In the genomic region with DNA sequence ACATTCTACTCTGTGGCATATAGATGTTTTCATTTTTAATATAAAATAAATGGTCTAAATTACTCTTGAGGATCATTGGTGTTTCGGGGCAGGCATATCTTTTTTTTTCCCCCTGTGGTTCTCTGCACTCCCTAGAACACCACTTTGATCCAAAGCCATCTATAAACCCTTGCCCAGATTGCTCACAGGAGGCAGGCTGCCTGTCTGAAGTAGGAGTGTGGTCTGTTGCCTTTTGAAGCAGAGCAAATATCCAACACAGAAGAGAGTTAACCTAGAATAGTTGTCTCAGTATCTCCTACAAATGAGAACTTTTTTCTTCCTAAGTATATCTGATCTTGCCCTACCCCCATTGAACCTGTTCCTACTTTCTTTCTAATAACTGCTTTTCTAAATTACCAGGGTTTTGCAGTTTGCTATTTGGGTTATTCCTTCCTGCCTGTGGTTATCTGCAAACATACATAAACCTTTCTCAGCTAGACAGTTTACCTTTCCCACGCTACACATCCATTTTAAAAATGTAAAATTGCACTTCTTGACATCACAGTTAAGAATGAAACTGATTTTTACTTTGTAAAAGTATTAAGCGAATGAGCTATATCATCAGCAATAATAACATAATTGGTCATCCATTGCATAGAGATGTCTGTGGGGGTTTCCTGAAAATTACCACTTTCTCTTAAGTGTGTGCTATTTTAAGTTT, we compare ENCODE assay signal across 24 cellular contexts. TPM values are rescaled to one million over a fixed set of nuclear protein-coding genes. Genes with fewer than 3 reads are reported as not detected.
A peak's percentile ranks its signal among the peaks of the same experiment; 100 is the strongest.
DNase-seq lines count a peak whose midpoint lies in the region; ATAC-seq, FAIRE-seq and TF ChIP-seq lines count a peak whose summit lies in the region.
"Had no signal": no experiment of that assay in that cellular context is flagged by ENCODE, and none has a peak within 500 bp of the region (broad histone marks: within the 10 kb centered on the region; RNA-seq: fewer than 3 reads in every experiment).

No MANE protein-coding gene starts in this region.

- no peaks in the 10 kb centered on the region for H3K9me3 Mint-ChIP-seq in activated CD4-positive, alpha-beta T cell treated with anti-CD3 and anti-CD28 coated beads, Interleukin-2, amount 10 ng/mL, durations not matched to agents 24 days and 14 days
- H3K9me3 Mint-ChIP-seq in activated CD4-positive, alpha-beta T cell treated with anti-CD3 and anti-CD28 coated beads for 36 hours (ENCODE audit: low read depth) = no peaks in the 10 kb centered on the region
- no peaks in the 10 kb centered on the region for H3K9me3 Mint-ChIP-seq in activated CD8-positive, alpha-beta T cell treated with anti-CD3 and anti-CD28 coated beads, Interleukin-2, amount 10 ng/mL, durations not matched to agents 7 days and 5 days (ENCODE audit: insufficient read depth)
- H3K9me3 Mint-ChIP-seq in mesothelial cell of epicardium = no peaks in the 10 kb centered on the region
- H3K9me3 Mint-ChIP-seq: dendritic cell treated with granulocyte-macrophage colony-stimulating factor and Interleukin-4, amounts not matched to agents 40 ng/mL and 50 ng/mL, for 4 days; naive B cell had no signal

- H3K36me3 Mint-ChIP-seq in activated CD4-positive, alpha-beta T cell treated with anti-CD3 and anti-CD28 coated beads, Interleukin-2, amount 10 ng/mL, durations not matched to agents 24 days and 14 days (ENCODE audit: low read depth) = peaks cover 67% of the 10 kb centered on the region
- peaks cover 44% of the 10 kb centered on the region for H3K36me3 Mint-ChIP-seq in activated CD4-positive, alpha-beta T cell treated with anti-CD3 and anti-CD28 coated beads for 36 hours (ENCODE audit: low read depth)
- peaks cover 75% of the 10 kb centered on the region for H3K36me3 Mint-ChIP-seq in activated CD8-positive, alpha-beta T cell treated with anti-CD3 and anti-CD28 coated beads, Interleukin-2, amount 10 ng/mL, durations not matched to agents 7 days and 5 days (ENCODE audit: low read depth)
- peaks cover 22% of the 10 kb centered on the region for H3K36me3 Mint-ChIP-seq in mesothelial cell of epicardium

- peak; percentile 62 for FAIRE-seq in GM18507 (lab: Jason Lieb, UNC)
- FAIRE-seq: bronchial epithelial cell, endothelial cell of umbilical vein had no signal

- intact Hi-C loops in activated CD4-positive, alpha-beta T cell treated with anti-CD3 and anti-CD28 coated beads, Interleukin-2, amount 10 ng/mL, durations not matched to agents 24 days and 14 days (cut with micrococcal nuclease) = no loop called here
- intact Hi-C loops in activated CD4-positive, alpha-beta T cell treated with anti-CD3 and anti-CD28 coated beads for 36 hours (cut with DNase I, micrococcal nuclease) = loop anchor here in 1 of 2 experiments (2.0 kb wide), 1 partner anchor 29 kb away; no protein-coding TSS in a partner anchor

- H3K4me1 Mint-ChIP-seq in activated CD4-positive, alpha-beta T cell treated with anti-CD3 and anti-CD28 coated beads, Interleukin-2, amount 10 ng/mL, durations not matched to agents 24 days and 14 days = peaks cover 55% of the 10 kb centered on the region
- peaks cover 65% of the 10 kb centered on the region for H3K4me1 Mint-ChIP-seq in activated CD4-positive, alpha-beta T cell treated with anti-CD3 and anti-CD28 coated beads for 36 hours
- peaks cover 66% of the 10 kb centered on the region for H3K4me1 Mint-ChIP-seq in activated CD8-positive, alpha-beta T cell treated with anti-CD3 and anti-CD28 coated beads, Interleukin-2, amount 10 ng/mL, durations not matched to agents 7 days and 5 days (ENCODE audit: low read depth)
- peaks cover 4% of the 10 kb centered on the region for H3K4me1 Mint-ChIP-seq in mesothelial cell of epicardium

- POLR2A ChIA-PET in activated CD4-positive, alpha-beta T cell treated with anti-CD3 and anti-CD28 coated beads for 36 hours (lab: Charles Lee) = no interaction called here
- POLR2A ChIA-PET in activated CD8-positive, alpha-beta T cell treated with anti-CD3 and anti-CD28 coated beads, Interleukin-2, amount 10 ng/mL, durations not matched to agents 7 days and 5 days (lab: Charles Lee) = interaction anchor here (0.6 to 4.0 kb wide), 3 partner anchors 10 to 134 kb away, joined by 3 to 24 read pairs (median 4); partner anchors contain the start of gene CKLF

- no peak for ATAC-seq in activated CD4-positive, alpha-beta T cell treated with anti-CD3 and anti-CD28 coated beads for 36 hours
- no peak for ATAC-seq in activated CD8-positive, alpha-beta T cell treated with anti-CD3 and anti-CD28 coated beads, Interleukin-2, amount 10 ng/mL, durations not matched to agents 7 days and 5 days
- ATAC-seq in GM18511 (IDR thresholded peaks at IDR 0.05; ENCODE audit: unreplicated experiment) (no peak), HG03139 (IDR thresholded peaks at IDR 0.05; ENCODE audit: unreplicated experiment) (no peak)
- ATAC-seq: upper lobe of right lung had no signal

- H3K4me3 Mint-ChIP-seq in activated CD4-positive, alpha-beta T cell treated with anti-CD3 and anti-CD28 coated beads, Interleukin-2, amount 10 ng/mL, durations not matched to agents 24 days and 14 days = peak overlapping the region; percentile 49
- no peak overlapping the region for H3K4me3 Mint-ChIP-seq in activated CD4-positive, alpha-beta T cell treated with anti-CD3 and anti-CD28 coated beads for 36 hours
- H3K4me3 Mint-ChIP-seq in activated CD8-positive, alpha-beta T cell treated with anti-CD3 and anti-CD28 coated beads, Interleukin-2, amount 10 ng/mL, durations not matched to agents 7 days and 5 days = peak overlapping the region; percentile 31
- no peak overlapping the region for H3K4me3 Mint-ChIP-seq in mesothelial cell of epicardium
- H3K4me3 Mint-ChIP-seq: dendritic cell treated with granulocyte-macrophage colony-stimulating factor and Interleukin-4, amounts not matched to agents 40 ng/mL and 50 ng/mL, for 4 days had no signal

- TF ChIP-seq CTCF in mesothelial cell of epicardium (IDR thresholded peaks at IDR 0.05; ENCODE audit: unreplicated experiment) = no peak

- no peaks in the 10 kb centered on the region for H3K27me3 Mint-ChIP-seq in activated CD4-positive, alpha-beta T cell treated with anti-CD3 and anti-CD28 coated beads, Interleukin-2, amount 10 ng/mL, durations not matched to agents 24 days and 14 days
- no peaks in the 10 kb centered on the region for H3K27me3 Mint-ChIP-seq in activated CD4-positive, alpha-beta T cell treated with anti-CD3 and anti-CD28 coated beads for 36 hours
- H3K27me3 Mint-ChIP-seq in activated CD8-positive, alpha-beta T cell treated with anti-CD3 and anti-CD28 coated beads, Interleukin-2, amount 10 ng/mL, durations not matched to agents 7 days and 5 days (ENCODE audit: low read depth) = no peaks in the 10 kb centered on the region
- H3K27me3 Mint-ChIP-seq in mesothelial cell of epicardium (ENCODE audit: low read depth) = no peaks in the 10 kb centered on the region
- H3K27me3 Mint-ChIP-seq: dendritic cell treated with granulocyte-macrophage colony-stimulating factor and Interleukin-4, amounts not matched to agents 40 ng/mL and 50 ng/mL, for 4 days; naive B cell had no signal

- CTCF ChIA-PET in activated CD4-positive, alpha-beta T cell treated with anti-CD3 and anti-CD28 coated beads for 36 hours (lab: Charles Lee) = interaction anchor here (0.6 to 3.6 kb wide), 6 partner anchors 9 to 180 kb away, joined by 3 to 41 read pairs (median 9); partner anchors contain the start of genes CKLF and TK2
- CTCF ChIA-PET in activated CD8-positive, alpha-beta T cell treated with anti-CD3 and anti-CD28 coated beads, Interleukin-2, amount 10 ng/mL, durations not matched to agents 7 days and 5 days (lab: Charles Lee) = interaction anchor here (0.9 to 4.5 kb wide), 18 partner anchors 9 to 307 kb away, joined by 3 to 48 read pairs (median 12); partner anchors contain the start of genes CKLF, NAE1 and TK2

- no peak for DNase-seq in activated CD4-positive, alpha-beta T cell treated with anti-CD3 and anti-CD28 coated beads, Interleukin-2, amount 10 ng/mL, durations not matched to agents 24 days and 14 days
- no peak for DNase-seq in activated CD4-positive, alpha-beta T cell treated with anti-CD3 and anti-CD28 coated beads for 36 hours
- no peak for DNase-seq in GM18507 (ENCODE audit: extremely low spot score, insufficient read length, low read depth)
- no peak for DNase-seq in activated CD8-positive, alpha-beta T cell treated with anti-CD3 and anti-CD28 coated beads, Interleukin-2, amount 10 ng/mL, durations not matched to agents 7 days and 5 days
- DNase-seq in mesothelial cell of epicardium (ENCODE audit: low spot score in 2 of 2, unreplicated experiment in 2 of 2) = no peak
- DNase-seq in amygdala (lab: John Stamatoyannopoulos, UW) = no peak
- DNase-seq: 8988T; adrenal gland; Calu3; mammary epithelial cell; naive B cell; NK-92 treated with Interleukin-12 subunit alpha and Interleukin-12 subunit beta, amount 100 ng/mL, for 24 hours; ovary; Peyer's patch; substantia nigra; upper lobe of right lung had no signal

- H3K27ac Mint-ChIP-seq in activated CD4-positive, alpha-beta T cell treated with anti-CD3 and anti-CD28 coated beads, Interleukin-2, amount 10 ng/mL, durations not matched to agents 24 days and 14 days = peak overlapping the region; percentile 57
- H3K27ac Mint-ChIP-seq in activated CD4-positive, alpha-beta T cell treated with anti-CD3 and anti-CD28 coated beads for 36 hours = no peak overlapping the region
- H3K27ac Mint-ChIP-seq in activated CD8-positive, alpha-beta T cell treated with anti-CD3 and anti-CD28 coated beads, Interleukin-2, amount 10 ng/mL, durations not matched to agents 7 days and 5 days = peak overlapping the region; percentile 72
- H3K27ac Mint-ChIP-seq in mesothelial cell of epicardium = peak overlapping the region; percentile 79
- H3K27ac Mint-ChIP-seq: dendritic cell treated with granulocyte-macrophage colony-stimulating factor and Interleukin-4, amounts not matched to agents 40 ng/mL and 50 ng/mL, for 4 days had no signal

RNA-seq across cellular contexts. Expression of gene CMTM1, which starts 4.7 kb away (rescaled TPM):
- 12.2 and 13.6 TPM in 2 replicates for total RNA-seq in activated CD4-positive, alpha-beta T cell treated with anti-CD3 and anti-CD28 coated beads, Interleukin-2, amount 10 ng/mL, durations not matched to agents 24 days and 14 days
- total RNA-seq in activated CD4-positive, alpha-beta T cell treated with anti-CD3 and anti-CD28 coated beads for 36 hours = 10 to 100 TPM in 1 of 2 experiments, 1 to 10 TPM in 1; 6.4 to 11.8 TPM
- total RNA-seq in activated CD8-positive, alpha-beta T cell treated with anti-CD3 and anti-CD28 coated beads, Interleukin-2, amount 10 ng/mL, durations not matched to agents 7 days and 5 days = 10 to 100 TPM; 13.6 to 15.0 TPM
- total RNA-seq in mesothelial cell of epicardium = 10.0 to 10.3 TPM (median 10.2 TPM) in 3 replicates

RNA-seq across cellular contexts. Expression of gene CKLF, which starts 9.2 kb away (rescaled TPM):
- total RNA-seq in activated CD4-positive, alpha-beta T cell treated with anti-CD3 and anti-CD28 coated beads, Interleukin-2, amount 10 ng/mL, durations not matched to agents 24 days and 14 days = 145 and 146 TPM in 2 replicates
- total RNA-seq in activated CD4-positive, alpha-beta T cell treated with anti-CD3 and anti-CD28 coated beads for 36 hours = 100 to 1,000 TPM in 1 of 2 experiments, 10 to 100 TPM in 1; 93.5 to 122 TPM
- total RNA-seq in activated CD8-positive, alpha-beta T cell treated with anti-CD3 and anti-CD28 coated beads, Interleukin-2, amount 10 ng/mL, durations not matched to agents 7 days and 5 days = 100 to 1,000 TPM; 137 to 139 TPM
- 28.9 to 33.2 TPM (median 31.1 TPM) in 3 replicates for total RNA-seq in mesothelial cell of epicardium

RNA-seq across cellular contexts. Expression of gene TK2, which starts 11.6 kb away (rescaled TPM):
- 5.8 and 6.7 TPM in 2 replicates for total RNA-seq in activated CD4-positive, alpha-beta T cell treated with anti-CD3 and anti-CD28 coated beads, Interleukin-2, amount 10 ng/mL, durations not matched to agents 24 days and 14 days
- total RNA-seq in activated CD4-positive, alpha-beta T cell treated with anti-CD3 and anti-CD28 coated beads for 36 hours = 1 to 10 TPM; 3.8 to 6.4 TPM
- 1 to 10 TPM; 5.7 to 6.4 TPM for total RNA-seq in activated CD8-positive, alpha-beta T cell treated with anti-CD3 and anti-CD28 coated beads, Interleukin-2, amount 10 ng/mL, durations not matched to agents 7 days and 5 days
- 24.9 to 28.8 TPM (median 28.5 TPM) in 3 replicates for total RNA-seq in mesothelial cell of epicardium

RNA-seq across cellular contexts. Expression of gene CMTM2, which starts 17.7 kb away (rescaled TPM):
- 0.51 and 0.95 TPM in 2 replicates for total RNA-seq in activated CD4-positive, alpha-beta T cell treated with anti-CD3 and anti-CD28 coated beads, Interleukin-2, amount 10 ng/mL, durations not matched to agents 24 days and 14 days
- total RNA-seq in activated CD4-positive, alpha-beta T cell treated with anti-CD3 and anti-CD28 coated beads for 36 hours = under 1 TPM in 1 of 2 experiments, not detected in 1; 0.51 TPM
- under 1 TPM; 0.68 to 0.82 TPM for total RNA-seq in activated CD8-positive, alpha-beta T cell treated with anti-CD3 and anti-CD28 coated beads, Interleukin-2, amount 10 ng/mL, durations not matched to agents 7 days and 5 days
- total RNA-seq in mesothelial cell of epicardium = 0.25 to 0.58 TPM (median 0.51 TPM) in 3 replicates
- total RNA-seq: adrenal gland, bronchial epithelial cell, Daoy, endothelial cell of umbilical vein, mammary epithelial cell, NCI-H460, Peyer's patch, right atrium auricular region had no signal

RNA-seq across cellular contexts. Expression of gene CMTM3, which starts 43.0 kb away (rescaled TPM):
- 95.6 and 100 TPM in 2 replicates for total RNA-seq in activated CD4-positive, alpha-beta T cell treated with anti-CD3 and anti-CD28 coated beads, Interleukin-2, amount 10 ng/mL, durations not matched to agents 24 days and 14 days
- total RNA-seq in activated CD4-positive, alpha-beta T cell treated with anti-CD3 and anti-CD28 coated beads for 36 hours = 10 to 100 TPM; 53.7 to 59.7 TPM
- 100 to 1,000 TPM; 102 to 104 TPM for total RNA-seq in activated CD8-positive, alpha-beta T cell treated with anti-CD3 and anti-CD28 coated beads, Interleukin-2, amount 10 ng/mL, durations not matched to agents 7 days and 5 days
- 56.9 to 60.7 TPM (median 59.3 TPM) in 3 replicates for total RNA-seq in mesothelial cell of epicardium

Comparison
In these comparisons a context has a peak if more than half of its experiments do, and no peak if none do; other contexts are left out.
1. H3K4me3 Mint-ChIP-seq: peak in activated CD4-positive, alpha-beta T cell treated with anti-CD3 and anti-CD28 coated beads, Interleukin-2, amount 10 ng/mL, durations not matched to agents 24 days and 14 days (single experiment) and activated CD8-positive, alpha-beta T cell treated with anti-CD3 and anti-CD28 coated beads, Interleukin-2, amount 10 ng/mL, durations not matched to agents 7 days and 5 days (single experiment); none in activated CD4-positive, alpha-beta T cell treated with anti-CD3 and anti-CD28 coated beads for 36 hours (single experiment) and mesothelial cell of epicardium (single experiment).